2 cellular contexts compared by ENCODE assay signal in genomic region chr2:235864746-235865535, GRCh38.
TF ChIP-seq lines count a peak whose summit lies in the region.

No MANE protein-coding gene starts in this region.

TF ChIP-seq in endothelial cell of umbilical vein, 7 proteins besides CTCF, POLR2A, EP300 and RAD21 (continued from another document):
- TF ChIP-seq FOS (IDR thresholded peaks at IDR 0.05; ENCODE audit: borderline replicate concordance, insufficient read depth, low read length) (no peak), EZH2 (IDR thresholded peaks at IDR 0.05; ENCODE audit: borderline replicate concordance, low read depth, low read length, severe bottlenecking) (no peak)

TF ChIP-seq in neural cell, 6 proteins besides CTCF, POLR2A, EP300 and RAD21 (continued from another document):
- TF ChIP-seq REST (IDR thresholded peaks at IDR 0.05; ENCODE audit: borderline replicate concordance) (no peak), POLR2AphosphoS5 (IDR thresholded peaks at IDR 0.05) (no peak), TAF1 (IDR thresholded peaks at IDR 0.05; ENCODE audit: low read depth) (no peak)
TF ChIP-seq in neural cell: peak in this region for 0.
